ENCODE assay signal across 8 cellular contexts in the genomic region with DNA sequence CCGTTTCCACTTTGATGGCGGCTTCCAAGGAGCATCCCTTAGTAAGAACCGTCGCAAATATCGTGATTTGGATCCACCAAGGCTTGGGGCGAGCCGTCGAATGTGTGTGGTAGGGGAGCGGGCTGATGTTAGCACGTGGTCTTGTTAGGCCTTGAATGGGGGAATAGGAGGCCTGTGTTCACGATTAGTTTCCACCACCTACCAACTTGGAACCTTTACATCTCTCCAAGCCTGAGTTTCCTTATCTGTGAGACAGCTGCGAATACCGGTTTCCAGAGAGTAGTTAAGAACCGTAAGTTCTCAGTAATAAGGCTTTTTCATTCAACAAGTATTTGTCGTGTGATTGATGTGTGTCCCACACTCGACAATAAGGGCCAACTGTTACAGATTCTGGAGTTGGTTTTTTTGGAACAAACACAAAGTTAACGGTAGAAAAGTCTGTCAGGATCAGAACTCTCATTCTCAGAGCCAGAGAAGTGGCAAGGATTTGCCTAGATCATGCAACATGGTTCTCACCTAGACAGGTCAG. TPM values are rescaled to one million over a fixed set of nuclear protein-coding genes. Genes with fewer than 3 reads are reported as not detected.
DNase-seq lines count a peak whose midpoint lies in the region; ATAC-seq lines count a peak whose summit lies in the region.

No MANE protein-coding gene starts in this region.

- peaks cover 36% of the 10 kb centered on the region for H3K36me3 ChIP-seq in iPS-20b (ENCODE audit: insufficient read depth, low read depth, low read length)

- H3K9me3 ChIP-seq in iPS-20b (ENCODE audit: insufficient read depth, low read depth, low read length): no peaks in the 10 kb centered on the region

- peak overlapping the region; percentile 96 for H3K4me3 Mint-ChIP-seq in stimulated activated naive CD8-positive, alpha-beta T cell treated with anti-CD3 and anti-CD28 coated beads, Interleukin-15, Interleukin-2, amounts not matched to agents 100 ng/mL and 50 ng/mL, for 24 hours
- peak overlapping the region; percentile 97 for H3K4me3 Mint-ChIP-seq in activated T-helper 1 cell treated with anti-CD3 and anti-CD28 coated beads, Interleukin-12 subunit alpha, Interleukin-12 subunit beta, Interleukin-2, Interleukin-4 antibody, amounts not matched to agents 30 ng/mL and 10 ng/mL and 1 ng/mL, durations not matched to agents 14 hours and 24 hours and 36 hours
- peak overlapping the region; percentile 92 for H3K4me3 Mint-ChIP-seq in stimulated activated naive CD8-positive, alpha-beta T cell treated with anti-CD3 and anti-CD28 coated beads, Interleukin-15, amount 100 ng/mL, for 72 hours

- no peak for DNase-seq in stimulated activated naive CD8-positive, alpha-beta T cell treated with anti-CD3 and anti-CD28 coated beads, Interleukin-15, Interleukin-2, amounts not matched to agents 100 U/mL and 50 U/mL, for 24 hours
- DNase-seq in activated T-helper 1 cell treated with anti-CD3 and anti-CD28 coated beads, Interleukin-12 subunit alpha, Interleukin-12 subunit beta, Interleukin-2, Interleukin-4 antibody, amounts not matched to agents 30 ng/mL and 10 ng/mL and 1 ng/mL, durations not matched to agents 14 hours and 24 hours and 36 hours (ENCODE audit: low spot score): no peak
- DNase-seq in stimulated activated naive CD8-positive, alpha-beta T cell treated with anti-CD3 and anti-CD28 coated beads, Interleukin-15, amount 100 ng/mL, for 72 hours: no peak
- DNase-seq in activated gamma-delta T cell (lab: John Stamatoyannopoulos, UW): no peak

- H3K4me3 ChIP-seq in iPS-20b (ENCODE audit: low read length): peak overlapping the region; percentile 99

- peak overlapping the region; percentile 99 for H3K27ac Mint-ChIP-seq in stimulated activated naive CD8-positive, alpha-beta T cell treated with anti-CD3 and anti-CD28 coated beads, Interleukin-15, Interleukin-2, amounts not matched to agents 100 ng/mL and 50 ng/mL, for 24 hours
- H3K27ac Mint-ChIP-seq in activated T-helper 1 cell treated with anti-CD3 and anti-CD28 coated beads, Interleukin-12 subunit alpha, Interleukin-12 subunit beta, Interleukin-2, Interleukin-4 antibody, amounts not matched to agents 30 ng/mL and 10 ng/mL and 1 ng/mL, durations not matched to agents 14 hours and 24 hours and 36 hours: peak overlapping the region; percentile 96
- H3K27ac Mint-ChIP-seq in stimulated activated naive CD8-positive, alpha-beta T cell treated with anti-CD3 and anti-CD28 coated beads, Interleukin-15, amount 100 ng/mL, for 72 hours: peak overlapping the region; percentile 93 to 98

- H3K9me3 Mint-ChIP-seq in stimulated activated naive CD8-positive, alpha-beta T cell treated with anti-CD3 and anti-CD28 coated beads, Interleukin-15, Interleukin-2, amounts not matched to agents 100 ng/mL and 50 ng/mL, for 24 hours: no peaks in the 10 kb centered on the region
- no peaks in the 10 kb centered on the region for H3K9me3 Mint-ChIP-seq in activated T-helper 1 cell treated with anti-CD3 and anti-CD28 coated beads, Interleukin-12 subunit alpha, Interleukin-12 subunit beta, Interleukin-2, Interleukin-4 antibody, amounts not matched to agents 30 ng/mL and 10 ng/mL and 1 ng/mL, durations not matched to agents 14 hours and 24 hours and 36 hours
- no peaks in the 10 kb centered on the region for H3K9me3 Mint-ChIP-seq in stimulated activated naive CD8-positive, alpha-beta T cell treated with anti-CD3 and anti-CD28 coated beads, Interleukin-15, amount 100 ng/mL, for 72 hours

- intact Hi-C loops in activated T-helper 1 cell treated with anti-CD3 and anti-CD28 coated beads, Interleukin-12 subunit alpha, Interleukin-12 subunit beta, Interleukin-2, Interleukin-4 antibody, amounts not matched to agents 30 ng/mL and 10 ng/mL and 1 ng/mL, durations not matched to agents 14 hours and 24 hours and 36 hours (cut with micrococcal nuclease): loop anchor here (5.0 kb wide), 1 partner anchor 680 kb away; a partner anchor contains a TSS

- no peaks in the 10 kb centered on the region for H3K27me3 ChIP-seq in iPS-20b (ENCODE audit: insufficient read depth, low read length)

- ATAC-seq in stimulated activated naive CD8-positive, alpha-beta T cell treated with anti-CD3 and anti-CD28 coated beads, Interleukin-15, Interleukin-2, amounts not matched to agents 100 U/mL and 50 U/mL, for 24 hours: no peak
- peak; percentile 7 for ATAC-seq in stimulated activated naive CD8-positive, alpha-beta T cell treated with anti-CD3 and anti-CD28 coated beads, Interleukin-15, amount 100 ng/mL, for 72 hours
- ATAC-seq in HG02759 (IDR thresholded peaks at IDR 0.05; ENCODE audit: unreplicated experiment) (no peak), HG03439 (IDR thresholded peaks at IDR 0.05; ENCODE audit: unreplicated experiment) (no peak)

- H3K36me3 Mint-ChIP-seq in stimulated activated naive CD8-positive, alpha-beta T cell treated with anti-CD3 and anti-CD28 coated beads, Interleukin-15, Interleukin-2, amounts not matched to agents 100 ng/mL and 50 ng/mL, for 24 hours (ENCODE audit: low read depth): peaks cover 36% of the 10 kb centered on the region
- H3K36me3 Mint-ChIP-seq in activated T-helper 1 cell treated with anti-CD3 and anti-CD28 coated beads, Interleukin-12 subunit alpha, Interleukin-12 subunit beta, Interleukin-2, Interleukin-4 antibody, amounts not matched to agents 30 ng/mL and 10 ng/mL and 1 ng/mL, durations not matched to agents 14 hours and 24 hours and 36 hours (ENCODE audit: low read depth): peaks cover 22% of the 10 kb centered on the region

- no peaks in the 10 kb centered on the region for H3K27me3 Mint-ChIP-seq in stimulated activated naive CD8-positive, alpha-beta T cell treated with anti-CD3 and anti-CD28 coated beads, Interleukin-15, Interleukin-2, amounts not matched to agents 100 ng/mL and 50 ng/mL, for 24 hours
- H3K27me3 Mint-ChIP-seq in activated T-helper 1 cell treated with anti-CD3 and anti-CD28 coated beads, Interleukin-12 subunit alpha, Interleukin-12 subunit beta, Interleukin-2, Interleukin-4 antibody, amounts not matched to agents 30 ng/mL and 10 ng/mL and 1 ng/mL, durations not matched to agents 14 hours and 24 hours and 36 hours (ENCODE audit: insufficient read depth): peaks cover 2% of the 10 kb centered on the region
- no peaks in the 10 kb centered on the region for H3K27me3 Mint-ChIP-seq in stimulated activated naive CD8-positive, alpha-beta T cell treated with anti-CD3 and anti-CD28 coated beads, Interleukin-15, amount 100 ng/mL, for 72 hours

- H3K4me1 ChIP-seq in iPS-20b (ENCODE audit: insufficient read depth, low read length): no peaks in the 10 kb centered on the region

- peak overlapping the region; percentile 98 for H3K9ac ChIP-seq in iPS-20b (ENCODE audit: low read depth, low read length)

- peaks cover 45% of the 10 kb centered on the region for H3K4me1 Mint-ChIP-seq in stimulated activated naive CD8-positive, alpha-beta T cell treated with anti-CD3 and anti-CD28 coated beads, Interleukin-15, Interleukin-2, amounts not matched to agents 100 ng/mL and 50 ng/mL, for 24 hours (ENCODE audit: low read depth)
- peaks cover 31% of the 10 kb centered on the region for H3K4me1 Mint-ChIP-seq in activated T-helper 1 cell treated with anti-CD3 and anti-CD28 coated beads, Interleukin-12 subunit alpha, Interleukin-12 subunit beta, Interleukin-2, Interleukin-4 antibody, amounts not matched to agents 30 ng/mL and 10 ng/mL and 1 ng/mL, durations not matched to agents 14 hours and 24 hours and 36 hours (ENCODE audit: low read depth)
- peaks cover 38% of the 10 kb centered on the region for H3K4me1 Mint-ChIP-seq in stimulated activated naive CD8-positive, alpha-beta T cell treated with anti-CD3 and anti-CD28 coated beads, Interleukin-15, amount 100 ng/mL, for 72 hours

- peak overlapping the region; percentile 53 for H3K27ac ChIP-seq in iPS-20b (ENCODE audit: low read length)

RNA-seq across cellular contexts. Expression of a gene that starts 0.7 kb away (rescaled TPM):
- total RNA-seq in activated T-helper 1 cell treated with anti-CD3 and anti-CD28 coated beads, Interleukin-12 subunit alpha, Interleukin-12 subunit beta, Interleukin-2, Interleukin-4 antibody, amounts not matched to agents 30 ng/mL and 10 ng/mL and 1 ng/mL, durations not matched to agents 14 hours and 24 hours and 36 hours: 151 and 152 TPM in 2 replicates

RNA-seq across cellular contexts. Expression of a gene that starts 8.5 kb away (rescaled TPM):
- not detected in 2 replicates for total RNA-seq in activated T-helper 1 cell treated with anti-CD3 and anti-CD28 coated beads, Interleukin-12 subunit alpha, Interleukin-12 subunit beta, Interleukin-2, Interleukin-4 antibody, amounts not matched to agents 30 ng/mL and 10 ng/mL and 1 ng/mL, durations not matched to agents 14 hours and 24 hours and 36 hours

RNA-seq across cellular contexts. Expression of a gene that starts 22.0 kb away (rescaled TPM):
- 15.6 and 15.7 TPM in 2 replicates for total RNA-seq in activated T-helper 1 cell treated with anti-CD3 and anti-CD28 coated beads, Interleukin-12 subunit alpha, Interleukin-12 subunit beta, Interleukin-2, Interleukin-4 antibody, amounts not matched to agents 30 ng/mL and 10 ng/mL and 1 ng/mL, durations not matched to agents 14 hours and 24 hours and 36 hours

RNA-seq across cellular contexts. Expression of a gene that starts 32.2 kb away (rescaled TPM):
- total RNA-seq in activated T-helper 1 cell treated with anti-CD3 and anti-CD28 coated beads, Interleukin-12 subunit alpha, Interleukin-12 subunit beta, Interleukin-2, Interleukin-4 antibody, amounts not matched to agents 30 ng/mL and 10 ng/mL and 1 ng/mL, durations not matched to agents 14 hours and 24 hours and 36 hours: 46.4 and 51.9 TPM in 2 replicates

RNA-seq across cellular contexts. Expression of a gene that starts 38.0 kb away (rescaled TPM):
- total RNA-seq in activated T-helper 1 cell treated with anti-CD3 and anti-CD28 coated beads, Interleukin-12 subunit alpha, Interleukin-12 subunit beta, Interleukin-2, Interleukin-4 antibody, amounts not matched to agents 30 ng/mL and 10 ng/mL and 1 ng/mL, durations not matched to agents 14 hours and 24 hours and 36 hours: not detected in 2 replicates
